ENCODE assay signal across 8 cellular contexts in genomic region chr2:96209011-96209728, GRCh38. TPM values are rescaled to one million over a fixed set of nuclear protein-coding genes. Genes with fewer than 3 reads are reported as not detected.
DNase-seq lines count a peak whose midpoint lies in the region; ATAC-seq and TF ChIP-seq lines count a peak whose summit lies in the region.

No MANE protein-coding gene starts in this region.

- ATAC-seq in right lobe of liver, result no peak
- no peak for ATAC-seq in HG03565 (IDR thresholded peaks at IDR 0.05; ENCODE audit: unreplicated experiment)

- H3K4me1 ChIP-seq in right lobe of liver (peaks cover 0 to 37% (median 10%) of the 10 kb centered on the region in 4 donors), tibial artery (peaks cover 0 to 45% (median 35%) of the 10 kb centered on the region in 4 donors)

- CTCF ChIA-PET in activated naive CD4-positive, alpha-beta T cell treated with anti-CD3 and anti-CD28 coated beads for 36 hours (lab: Charles Lee), result interaction anchor here (0.6 to 2.0 kb wide), 7 partner anchors 13 to 346 kb away, joined by 3 to 11 read pairs (median 5); partner anchors contain the start of gene ADRA2B

- TF ChIP-seq CTCF in right lobe of liver (IDR thresholded peaks at IDR 0.05) (no peak), tibial artery (IDR thresholded peaks at IDR 0.05) (no peak)

- H3K36me3 Mint-ChIP-seq in activated naive CD4-positive, alpha-beta T cell treated with anti-CD3 and anti-CD28 coated beads for 36 hours (ENCODE audit: low read depth), result peaks cover 23% of the 10 kb centered on the region

- no peaks in the 10 kb centered on the region for H3K9me3 Mint-ChIP-seq in activated naive CD4-positive, alpha-beta T cell treated with anti-CD3 and anti-CD28 coated beads for 36 hours

- intact Hi-C loops in activated naive CD4-positive, alpha-beta T cell treated with anti-CD3 and anti-CD28 coated beads for 36 hours (cut with micrococcal nuclease), result loop anchor here (2.0 to 5.0 kb wide), 3 partner anchors 113 to 328 kb away; partner anchors contain the start of genes ARID5A and NEURL3
- intact Hi-C loops in right lobe of liver (cut with DNase I), result no loop called here
- intact Hi-C loops in tibial artery (cut with DNase I; ENCODE audit: low total_unique reads), result loop anchor here (5.0 to 10.0 kb wide), 2 partner anchors 58 to 316 kb away; partner anchors contain the start of genes CIAO1 and TMEM127

- H3K27ac ChIP-seq in angular gyrus (ENCODE audit: low read depth, low read length) (peak overlapping the region; percentile 84), right lobe of liver (peak overlapping the region; percentile 45 to 97 (median 93)), tibial artery (peak overlapping the region; percentile 92)

- H3K27me3 Mint-ChIP-seq in activated naive CD4-positive, alpha-beta T cell treated with anti-CD3 and anti-CD28 coated beads for 36 hours (ENCODE audit: low read depth), result no peaks in the 10 kb centered on the region

- no peak for TF ChIP-seq POLR2A in right lobe of liver (IDR thresholded peaks at IDR 0.05)

- no peaks in the 10 kb centered on the region for H3K9me3 ChIP-seq in right lobe of liver
- H3K9me3 ChIP-seq in tibial artery, result no peaks in the 10 kb centered on the region

- H3K4me3 Mint-ChIP-seq in activated naive CD4-positive, alpha-beta T cell treated with anti-CD3 and anti-CD28 coated beads for 36 hours, result peak overlapping the region; percentile 92

- H3K4me1 Mint-ChIP-seq in activated naive CD4-positive, alpha-beta T cell treated with anti-CD3 and anti-CD28 coated beads for 36 hours (ENCODE audit: low read depth), result peaks cover 40% of the 10 kb centered on the region

- peak overlapping the region; percentile 85 for H3K27ac Mint-ChIP-seq in activated naive CD4-positive, alpha-beta T cell treated with anti-CD3 and anti-CD28 coated beads for 36 hours

- H3K36me3 ChIP-seq in right lobe of liver (no peaks in the 10 kb centered on the region), tibial artery (no peaks in the 10 kb centered on the region)

- no peaks in the 10 kb centered on the region for H3K27me3 ChIP-seq in right lobe of liver
- no peaks in the 10 kb centered on the region for H3K27me3 ChIP-seq in tibial artery

- no peak for DNase-seq in activated naive CD4-positive, alpha-beta T cell treated with anti-CD3 and anti-CD28 coated beads for 36 hours
- no peak for DNase-seq in activated naive CD4-positive, alpha-beta T cell treated with Interleukin-2 at 50 U/mL for 16 hours
- DNase-seq in right lobe of liver (no peak), tibial artery (no peak), activated gamma-delta T cell treated with Interleukin-2 at 50 U/mL for 16 hours (no peak), NCI-H748 treated with DMSO at 0.1 percent for 48 hours (lab: John Stamatoyannopoulos, UW) (no peak)

- H3K4me3 ChIP-seq in right lobe of liver (peak overlapping the region; percentile 95 to 99 (median 98)), tibial artery (peak overlapping the region; percentile 86 to 90)

- 11% methylated on average over 9 of the region's 21 CpGs for WGBS in right lobe of liver (ENCODE audit: insufficient coverage, low coverage, low lambda C conversion rate, missing lambda C conversion rate)

RNA-seq across cellular contexts. Expression of gene STARD7, which starts 0.5 kb away (rescaled TPM):
- 10 to 100 TPM; 84.7 to 87.6 TPM for total RNA-seq in activated naive CD4-positive, alpha-beta T cell treated with anti-CD3 and anti-CD28 coated beads for 36 hours
- 10 to 100 TPM; 52.8 to 83.9 (median 65.4) TPM for total RNA-seq in right lobe of liver

RNA-seq across cellular contexts. Expression of gene TMEM127, which starts 56.6 kb away (rescaled TPM):
- 10 to 100 TPM; 12.9 to 16.1 TPM for total RNA-seq in activated naive CD4-positive, alpha-beta T cell treated with anti-CD3 and anti-CD28 coated beads for 36 hours
- total RNA-seq in right lobe of liver, result 10 to 100 TPM; 28.3 to 42.6 (median 32.8) TPM

RNA-seq across cellular contexts. Expression of gene CIAO1, which starts 56.9 kb away (rescaled TPM):
- total RNA-seq in activated naive CD4-positive, alpha-beta T cell treated with anti-CD3 and anti-CD28 coated beads for 36 hours, result 10 to 100 TPM; 59.9 to 62.2 TPM
- total RNA-seq in right lobe of liver, result 10 to 100 TPM; 39.8 to 80.3 (median 45.0) TPM

Comparison
In these comparisons a context has a peak if more than half of its experiments do, and no peak if none do; other contexts are left out.
1. intact Hi-C loops: an anchor here in activated naive CD4-positive, alpha-beta T cell treated with anti-CD3 and anti-CD28 coated beads for 36 hours (2.0 to 5.0 kb wide) and tibial artery (5.0 to 10.0 kb wide); none called in right lobe of liver.